Comparison of ENCODE assay signal across 8 cellular contexts in the genomic region with DNA sequence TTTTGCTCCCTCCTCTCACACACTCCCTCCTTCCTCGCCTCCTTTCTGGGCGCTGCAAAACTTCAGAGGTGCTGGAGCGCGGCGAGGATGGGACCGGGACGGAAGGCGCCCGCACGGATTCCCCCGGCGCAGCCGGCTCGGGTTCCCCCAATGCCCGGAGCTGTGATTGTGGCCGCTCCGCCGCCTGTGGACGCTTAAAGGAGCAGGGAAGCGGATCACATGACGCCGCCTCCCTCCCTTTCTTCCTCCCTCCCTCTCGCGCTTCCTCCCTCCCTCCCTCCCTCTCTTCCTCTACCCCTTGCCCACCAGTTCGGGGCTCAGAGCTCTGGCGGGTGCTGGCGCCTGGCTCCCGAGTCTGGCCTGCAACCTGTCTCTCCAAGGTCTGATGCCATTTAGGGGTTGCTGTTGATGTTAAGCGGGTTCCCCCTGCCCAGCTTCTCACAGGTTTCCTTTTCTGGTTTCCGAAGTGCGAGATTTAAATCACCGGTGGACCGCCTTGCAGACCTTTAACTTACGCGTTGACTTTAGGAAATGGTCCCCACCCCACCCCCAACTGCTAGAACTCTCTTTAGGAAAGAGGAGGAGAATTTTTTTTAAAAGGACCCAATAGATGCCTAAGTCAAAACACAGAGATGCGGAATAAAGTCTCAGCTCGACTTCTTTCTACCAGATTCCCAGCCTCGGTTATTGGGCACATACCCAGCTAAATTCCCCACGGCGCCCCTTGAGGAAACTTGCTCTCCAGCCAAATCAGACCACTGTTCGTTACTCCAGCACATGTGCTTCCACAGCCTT. TPM values are rescaled to one million over a fixed set of nuclear protein-coding genes. Genes with fewer than 3 reads are reported as not detected.
DNase-seq lines count a peak whose midpoint lies in the region; ATAC-seq and TF ChIP-seq lines count a peak whose summit lies in the region.

TSS of gene WLS (minus strand) at position 170 of the 795 bp plus-strand sequence. CDS start 224 bp downstream, outside the sequence.

- no peak within 1 kb of the TSS for H3K27ac ChIP-seq in adipose tissue (ENCODE audit: low read depth, low read length)

- intact Hi-C loops in Right ventricle myocardium superior (cut with DNase I), result loop anchor here (5.0 kb wide), 1 partner anchor 110 kb away; no protein-coding TSS in a partner anchor

- TF ChIP-seq CTCF in omental fat pad (IDR thresholded peaks at IDR 0.05), result no peak

- WGBS in adipose tissue, 3 donors, result 0 to 1% (median 1%) methylated on average over 39 to 41 of the region's 41 CpGs

- ATAC-seq in Right ventricle myocardium superior (ENCODE audit: poor library complexity) (peak; percentile 89), omental fat pad (ENCODE audit: low FRiP score) (peak; percentile 79), HG02623 (IDR thresholded peaks at IDR 0.05; ENCODE audit: unreplicated experiment) (no peak), GM19452 (IDR thresholded peaks at IDR 0.05; ENCODE audit: unreplicated experiment) (no peak)

- DNase-seq in DMS53 (lab: John Stamatoyannopoulos, UW) (peak; percentile 87), NCI-H128 (lab: John Stamatoyannopoulos, UW; ENCODE audit: unreplicated experiment) (peak; percentile 20), Right ventricle myocardium superior (peak; percentile 91), omental fat pad (ENCODE audit: low spot score) (peak; percentile 48), OCI-M2 (lab: John Stamatoyannopoulos, UW; ENCODE audit: unreplicated experiment) (no peak)

RNA-seq across cellular contexts. Expression of gene WLS, which starts in this region (rescaled TPM):
- polyA plus RNA-seq in adipose tissue, result 10 to 100 TPM; 20.1 to 31.6 (median 25.3) TPM
- 93.2 TPM for total RNA-seq in Right ventricle myocardium superior
- total RNA-seq in omental fat pad, result 100 to 1,000 TPM in 1 of 4 donors, 10 to 100 TPM in 3; 44.4 to 114 (median 55.2) TPM

Comparison
In these comparisons a context has a peak if more than half of its experiments do, and no peak if none do; other contexts are left out.
1. ATAC-seq: peak in Right ventricle myocardium superior (single experiment) and omental fat pad (single experiment); none in HG02623 (single experiment) and GM19452 (single experiment).